28 cellular contexts compared by ENCODE assay signal in the genomic region with DNA sequence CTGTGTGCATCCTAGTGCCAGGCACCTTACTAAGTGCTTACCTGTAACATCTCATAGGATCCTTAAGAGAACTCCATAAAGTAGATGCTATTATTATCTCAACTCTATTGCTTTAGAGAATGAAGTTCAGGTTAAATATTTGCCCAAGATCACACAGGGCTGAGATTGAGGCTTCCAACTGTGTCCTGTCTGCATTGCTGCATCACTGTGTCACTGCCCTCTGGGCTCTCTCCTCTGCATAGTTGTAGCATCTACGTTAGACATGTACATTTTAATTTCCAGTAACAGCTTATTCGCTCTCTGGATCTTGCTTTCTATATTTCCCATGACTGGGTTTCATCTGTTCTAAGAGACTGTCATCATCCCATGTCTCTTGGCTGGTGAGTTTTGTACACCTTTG.
"Had no signal": no experiment of that assay in that cellular context is flagged by ENCODE, and none has a peak within 500 bp of the region (broad histone marks: within the 10 kb centered on the region; RNA-seq: fewer than 3 reads in every experiment).

No MANE protein-coding gene starts in this region.

- H3K4me3 Mint-ChIP-seq: activated CD8-positive, alpha-beta T cell treated with anti-CD3 and anti-CD28 coated beads for 36 hours; activated naive CD4-positive, alpha-beta T cell treated with anti-CD3 and anti-CD28 coated beads, Interleukin-2, amount 50 U/mL, for 24 hours; activated T-cell treated with anti-CD3 and anti-CD28 coated beads, Interleukin-2, amount 50 U/mL, for 24 hours; activated T-helper 1 cell treated with anti-CD3 and anti-CD28 coated beads, Interleukin-12 subunit alpha, Interleukin-12 subunit beta, Interleukin-2, Interleukin-4 antibody, amounts not matched to agents 30 ng/mL and 10 ng/mL and 1 ng/mL, durations not matched to agents 14 hours and 24 hours and 36 hours had no signal

- H3K9ac ChIP-seq: SK-N-SH had no signal

- H3K4me3 ChIP-seq: ascending aorta, body of pancreas, Peyer's patch, SJCRH30 had no signal

- ATAC-seq: activated CD4-positive, CD25-positive, alpha-beta regulatory T cell treated with anti-CD3 and anti-CD28 coated beads, Interleukin-2, amount 50 U/mL, for 24 hours; activated CD8-positive, alpha-beta T cell treated with anti-CD3 and anti-CD28 coated beads for 36 hours; body of pancreas had no signal

- H3K9me3 ChIP-seq: ascending aorta, body of pancreas, Peyer's patch, SK-N-SH had no signal

- H3K4me2 ChIP-seq: SK-N-SH had no signal

- H3K36me3 ChIP-seq: ascending aorta, Peyer's patch, SJCRH30, WERI-Rb-1 had no signal

- H3K36me3 Mint-ChIP-seq: activated naive CD4-positive, alpha-beta T cell treated with anti-CD3 and anti-CD28 coated beads, Interleukin-2, amount 50 U/mL, for 24 hours had no signal

- H3K27ac ChIP-seq: ascending aorta, body of pancreas, Peyer's patch, RWPE1, SJCRH30, WERI-Rb-1 had no signal

- H3K27me3 ChIP-seq: ascending aorta, body of pancreas, Peyer's patch, SJCRH30 had no signal

- H3K9me3 Mint-ChIP-seq: activated T-cell treated with anti-CD3 and anti-CD28 coated beads, Interleukin-2, amount 50 U/mL, for 24 hours; activated T-helper 1 cell treated with anti-CD3 and anti-CD28 coated beads, Interleukin-12 subunit alpha, Interleukin-12 subunit beta, Interleukin-2, Interleukin-4 antibody, amounts not matched to agents 30 ng/mL and 10 ng/mL and 1 ng/mL, durations not matched to agents 14 hours and 24 hours and 36 hours had no signal

- H3K4me1 ChIP-seq: ascending aorta, body of pancreas, Peyer's patch had no signal

- DNase-seq: activated CD4-positive, alpha-beta T cell treated with anti-CD3 and anti-CD28 coated beads for 4 hours; activated CD8-positive, alpha-beta T cell treated with anti-CD3 and anti-CD28 coated beads for 36 hours; activated effector memory CD4-positive, alpha-beta T cell treated with Interleukin-2 at 50 U/mL for 16 hours; activated naive CD4-positive, alpha-beta T cell; activated T-cell treated with anti-CD3 and anti-CD28 coated beads, Interleukin-2, amount 50 U/mL, for 24 hours; amniotic stem cell; body of pancreas; Kasumi-1; KBM-7; NCI-H1105 treated with DMSO at 0.1 percent for 48 hours; NCI-H1436 treated with DMSO at 0.1 percent for 48 hours; NCI-H187; NCI-H2081; NCI-H510A treated with DMSO at 0.1 percent for 48 hours; NCI-H69; NK-92 treated with Interleukin-12 subunit alpha and Interleukin-12 subunit beta, amount 100 ng/mL, for 24 hours; OCI-M1; Peyer's patch; Right ventricle myocardium superior; SJCRH30; SK-N-SH; T-helper 1 cell; WERI-Rb-1 had no signal

- H3K27ac Mint-ChIP-seq: activated CD8-positive, alpha-beta T cell treated with anti-CD3 and anti-CD28 coated beads for 36 hours; activated naive CD4-positive, alpha-beta T cell treated with anti-CD3 and anti-CD28 coated beads, Interleukin-2, amount 50 U/mL, for 24 hours; activated T-cell treated with anti-CD3 and anti-CD28 coated beads, Interleukin-2, amount 50 U/mL, for 24 hours; activated T-helper 1 cell treated with anti-CD3 and anti-CD28 coated beads, Interleukin-12 subunit alpha, Interleukin-12 subunit beta, Interleukin-2, Interleukin-4 antibody, amounts not matched to agents 30 ng/mL and 10 ng/mL and 1 ng/mL, durations not matched to agents 14 hours and 24 hours and 36 hours had no signal

- H3K4me1 Mint-ChIP-seq: activated naive CD4-positive, alpha-beta T cell treated with anti-CD3 and anti-CD28 coated beads, Interleukin-2, amount 50 U/mL, for 24 hours had no signal
